In genomic region chr6:116351101-116351500, GRCh38 we compare ENCODE assay signal across 26 cellular contexts. TPM values are rescaled to one million over a fixed set of nuclear protein-coding genes. Genes with fewer than 3 reads are reported as not detected.
DNase-seq lines count a peak whose midpoint lies in the region; ATAC-seq, FAIRE-seq and TF ChIP-seq lines count a peak whose summit lies in the region.
"Had no signal": no experiment of that assay in that cellular context is flagged by ENCODE, and none has a peak within 500 bp of the region (broad histone marks: within the 10 kb centered on the region; RNA-seq: fewer than 3 reads in every experiment).

No MANE protein-coding gene starts in this region.

- in situ Hi-C loops in IMR-90 (cut with MboI; ENCODE audit: low sequenced_read_pairs): no loop called here

- H3K4me1 ChIP-seq in IMR-90 (ENCODE audit: control insufficient read depth, insufficient read depth, low read length) (peaks cover 7% of the 10 kb centered on the region), mesenchymal stem cell (ENCODE audit: control insufficient read depth, insufficient read depth, low read depth, low read length) (peaks cover 1% of the 10 kb centered on the region), endodermal cell (ENCODE audit: control insufficient read depth, insufficient read depth, low read length) (no peaks in the 10 kb centered on the region)

- intact Hi-C loops in IMR-90 (cut with micrococcal nuclease): no loop called here

- H3K9me3 ChIP-seq in IMR-90 (ENCODE audit: control insufficient read depth, insufficient read depth, low read length): no peaks in the 10 kb centered on the region
- H3K9me3 ChIP-seq in mesenchymal stem cell (ENCODE audit: control insufficient read depth, low read length): no peaks in the 10 kb centered on the region
- no peaks in the 10 kb centered on the region for H3K9me3 ChIP-seq in endodermal cell (ENCODE audit: control insufficient read depth, low read length)

- H3K14ac ChIP-seq in IMR-90 (replicated peaks; ENCODE audit: low read depth, low read length) (no peak overlapping the region), mesenchymal stem cell (ENCODE audit: low read length in 2 of 2) (no peak overlapping the region)

- H3K27ac ChIP-seq in IMR-90 (ENCODE audit: insufficient read depth, low read length): no peak overlapping the region
- H3K27ac ChIP-seq in mesenchymal stem cell (ENCODE audit: low read length, poor library complexity, severe bottlenecking): no peak overlapping the region
- H3K27ac ChIP-seq in endodermal cell (ENCODE audit: low read depth, low read length): no peak overlapping the region
- H3K27ac ChIP-seq: RWPE1, SK-N-MC had no signal

- H2BK5ac ChIP-seq in IMR-90 (ENCODE audit: low read depth, low read length, poor library complexity, severe bottlenecking) (no peak overlapping the region), mesenchymal stem cell (ENCODE audit: low read depth, low read length, poor library complexity, severe bottlenecking) (no peak overlapping the region)

- no CpG with 5 or more reads among the region's 2 CpGs for WGBS in IMR-90 (ENCODE audit: extremely low coverage in 2 of 2, insufficient read length in 1 of 2), 2 experiments
- 93% methylated on average over 1 of the region's 2 CpGs for WGBS in mesenchymal stem cell
- WGBS in endodermal cell (ENCODE audit: insufficient coverage in 1 of 2, insufficient read length in 1 of 2), 2 experiments: 86 to 90% methylated on average over 1 to 2 of the region's 2 CpGs

- H3K4me1 Mint-ChIP-seq in activated naive CD4-positive, alpha-beta T cell treated with anti-CD3 and anti-CD28 coated beads, Interleukin-2, amount 10 ng/mL, durations not matched to agents 7 days and 5 days: no peaks in the 10 kb centered on the region
- H3K4me1 Mint-ChIP-seq in endodermal cell: peaks cover 3% of the 10 kb centered on the region

- no peak for TF ChIP-seq RAD21 in IMR-90 (IDR thresholded peaks at IDR 0.05; ENCODE audit: low read length)

- no peak overlapping the region for H3K9ac ChIP-seq in IMR-90 (ENCODE audit: low read depth, low read length)
- peak overlapping the region; percentile 18 for H3K9ac ChIP-seq in mesenchymal stem cell (ENCODE audit: low read length)
- H3K9ac ChIP-seq in endodermal cell (ENCODE audit: extremely low read depth, low read length, poor library complexity, severe bottlenecking): no peak overlapping the region

- no peak overlapping the region for H3K56ac ChIP-seq in IMR-90 (ENCODE audit: extremely low read depth, insufficient read depth, low read length)

- H2BK15ac ChIP-seq in IMR-90 (ENCODE audit: low read depth, low read length) (peak overlapping the region; percentile 34; the same call in 1 of the 3 replicates), mesenchymal stem cell (ENCODE audit: low read depth, poor library complexity, severe bottlenecking) (no peak overlapping the region)

- no peak overlapping the region for H4K5ac ChIP-seq in IMR-90 (ENCODE audit: low read depth, low read length)

- no peaks in the 10 kb centered on the region for H3K9me3 Mint-ChIP-seq in activated naive CD4-positive, alpha-beta T cell treated with anti-CD3 and anti-CD28 coated beads, Interleukin-2, amount 10 ng/mL, durations not matched to agents 7 days and 5 days
- peaks cover 3% of the 10 kb centered on the region for H3K9me3 Mint-ChIP-seq in endodermal cell
- H3K9me3 Mint-ChIP-seq: CD8-positive, alpha-beta T cell had no signal

- H3K79me1 ChIP-seq in IMR-90 (ENCODE audit: low read depth in 1 of 2, low read length in 2 of 2): no peaks in the 10 kb centered on the region
- H3K79me1 ChIP-seq in mesenchymal stem cell (replicated peaks; ENCODE audit: low read length, poor library complexity, severe bottlenecking): peaks cover 1% of the 10 kb centered on the region

- H2BK20ac ChIP-seq in IMR-90 (ENCODE audit: low read depth, low read length): no peak overlapping the region

- H2BK12ac ChIP-seq in mesenchymal stem cell (ENCODE audit: low read length in 2 of 2): no peak overlapping the region

- CTCF ChIA-PET in IMR-90 (lab: Yijun Ruan, JAX): no interaction called here
- CTCF ChIA-PET in activated naive CD4-positive, alpha-beta T cell treated with anti-CD3 and anti-CD28 coated beads, Interleukin-2, amount 10 ng/mL, durations not matched to agents 7 days and 5 days (lab: Charles Lee): interaction anchor here (0.6 kb wide), 1 partner anchor 94 kb away, joined by 3 read pairs; no protein-coding TSS in a partner anchor

- POLR2A ChIA-PET in IMR-90 (lab: Charles Lee; ENCODE audit: unreplicated experiment): no interaction called here

- peak; percentile 79 for FAIRE-seq in G401.6 (lab: Jason Lieb, UNC)
- FAIRE-seq: H54 had no signal

- H3K27me3 ChIP-seq in IMR-90 (ENCODE audit: control insufficient read depth, insufficient read depth, low read length) (no peaks in the 10 kb centered on the region), mesenchymal stem cell (ENCODE audit: control insufficient read depth in 1 of 2, insufficient read depth in 1 of 2, low read length in 2 of 2) (no peaks in the 10 kb centered on the region), endodermal cell (ENCODE audit: control insufficient read depth, insufficient read depth, low read length, poor library complexity, severe bottlenecking) (no peaks in the 10 kb centered on the region)

- no peak for TF ChIP-seq POLR2A in IMR-90 (IDR thresholded peaks at IDR 0.05; ENCODE audit: low read depth, low read length)

- dilution Hi-C loops in IMR-90 (cut with HindIII; ENCODE audit: low sequenced_read_pairs, unreplicated experiment): no loop called here

- H3K27ac Mint-ChIP-seq in activated naive CD4-positive, alpha-beta T cell treated with anti-CD3 and anti-CD28 coated beads, Interleukin-2, amount 10 ng/mL, durations not matched to agents 7 days and 5 days: no peak overlapping the region
- H3K27ac Mint-ChIP-seq in endodermal cell: no peak overlapping the region
- H3K27ac Mint-ChIP-seq: CD8-positive, alpha-beta T cell; IgD-negative memory B cell had no signal

- H2BK120ac ChIP-seq in IMR-90 (ENCODE audit: low read depth, low read length) (no peak overlapping the region), mesenchymal stem cell (ENCODE audit: low read depth, low read length) (no peak overlapping the region)

- H3K27me3 Mint-ChIP-seq in activated naive CD4-positive, alpha-beta T cell treated with anti-CD3 and anti-CD28 coated beads, Interleukin-2, amount 10 ng/mL, durations not matched to agents 7 days and 5 days: no peaks in the 10 kb centered on the region
- no peaks in the 10 kb centered on the region for H3K27me3 Mint-ChIP-seq in endodermal cell (ENCODE audit: insufficient read depth)
- H3K27me3 Mint-ChIP-seq: IgD-negative memory B cell had no signal

- BruUV-seq in IMR-90 (replicated peaks; lab: Mats Ljungman, UMichigan): no TSS peak

- H3K4me3 ChIP-seq in IMR-90 (ENCODE audit: insufficient read depth, low read depth, low read length) (no peak overlapping the region), mesenchymal stem cell (ENCODE audit: insufficient read depth in 1 of 2, low read depth in 1 of 2, low read length in 2 of 2) (no peak overlapping the region), endodermal cell (ENCODE audit: low read length) (no peak overlapping the region)
- H3K4me3 ChIP-seq: SK-N-MC had no signal

- H4K8ac ChIP-seq in IMR-90 (ENCODE audit: low read depth in 2 of 2, low read length in 2 of 2) (no peak overlapping the region), mesenchymal stem cell (ENCODE audit: low read length) (no peak overlapping the region)

- TF ChIP-seq CTCF in IMR-90 (conservative IDR thresholded peaks at IDR 0.05; ENCODE audit: low read depth, low read length) (no peak), endodermal cell (conservative IDR thresholded peaks at IDR 0.05) (no peak)

- no peak overlapping the region for H3K4me3 Mint-ChIP-seq in activated naive CD4-positive, alpha-beta T cell treated with anti-CD3 and anti-CD28 coated beads, Interleukin-2, amount 10 ng/mL, durations not matched to agents 7 days and 5 days
- H3K4me3 Mint-ChIP-seq in endodermal cell: no peak overlapping the region
- H3K4me3 Mint-ChIP-seq: CD8-positive, alpha-beta T cell; IgD-negative memory B cell had no signal

- H2AK9ac ChIP-seq in IMR-90 (replicated peaks; ENCODE audit: low read depth, low read length, poor library complexity): no peak overlapping the region

- H3K18ac ChIP-seq in IMR-90 (ENCODE audit: low read depth, low read length): no peak overlapping the region
- no peak overlapping the region for H3K18ac ChIP-seq in mesenchymal stem cell (ENCODE audit: low read depth in 1 of 2, low read length in 2 of 2)

- H4K91ac ChIP-seq in IMR-90 (ENCODE audit: insufficient read depth, low read depth, low read length): no peak overlapping the region
- H4K91ac ChIP-seq in mesenchymal stem cell (ENCODE audit: low read length): no peak overlapping the region

- H3K23ac ChIP-seq in IMR-90 (ENCODE audit: low read depth, low read length) (no peak overlapping the region), mesenchymal stem cell (ENCODE audit: low read length in 2 of 2) (no peak overlapping the region)

- no peaks in the 10 kb centered on the region for H4K20me1 ChIP-seq in IMR-90 (ENCODE audit: insufficient read depth, low read length)

- H3K4ac ChIP-seq in IMR-90 (ENCODE audit: low read depth, low read length) (0 out of 2 replicates have a peak overlapping the region, but pooled peaks have one; percentile 47), mesenchymal stem cell (ENCODE audit: low read depth in 1 of 2, low read length in 2 of 2) (no peak overlapping the region)

- no peak overlapping the region for H3K4me2 ChIP-seq in IMR-90 (ENCODE audit: low read depth, low read length)
- H3K4me2 ChIP-seq in mesenchymal stem cell (ENCODE audit: low read length, poor library complexity, severe bottlenecking): no peak overlapping the region

- no peaks in the 10 kb centered on the region for H3K36me3 Mint-ChIP-seq in activated naive CD4-positive, alpha-beta T cell treated with anti-CD3 and anti-CD28 coated beads, Interleukin-2, amount 10 ng/mL, durations not matched to agents 7 days and 5 days
- no peaks in the 10 kb centered on the region for H3K36me3 Mint-ChIP-seq in endodermal cell (ENCODE audit: low read depth)
- H3K36me3 Mint-ChIP-seq: CD8-positive, alpha-beta T cell had no signal

- DNase-seq in IMR-90: no peak
- no peak for DNase-seq in mesenchymal stem cell
- no peak for DNase-seq in NK-92 (lab: John Stamatoyannopoulos, UW; ENCODE audit: unreplicated experiment)
- DNase-seq in activated naive CD4-positive, alpha-beta T cell treated with anti-CD3 and anti-CD28 coated beads, Interleukin-2, amount 10 ng/mL, durations not matched to agents 7 days and 5 days: no peak
- DNase-seq in activated CD4-positive, CD25-positive, alpha-beta regulatory T cell treated with anti-CD3 and anti-CD28 coated beads, Interleukin-2, amount 50 U/mL, for 72 hours: no peak
- no peak for DNase-seq in endodermal cell
- DNase-seq: 8988T; AML-193; C1 segment of cervical spinal cord; CD8-positive, alpha-beta T cell; DMS53; GF-D8; NCI-H1105; NCI-H146; NCI-H2029; NCI-H2227 treated with DMSO at 0.1 percent for 48 hours; NCI-H510A treated with DMSO at 0.1 percent for 48 hours; NCI-H748 treated with DMSO at 0.1 percent for 48 hours; NK-92 treated with Interleukin-12 subunit alpha and Interleukin-12 subunit beta, amount 100 ng/mL, for 24 hours; SHP77 treated with DMSO at 0.1 percent for 48 hours had no signal

- H2AK5ac ChIP-seq in IMR-90 (ENCODE audit: low read depth, low read length): no peak overlapping the region
- no peak overlapping the region for H2AK5ac ChIP-seq in mesenchymal stem cell (ENCODE audit: low read length, severe bottlenecking)

- no peaks in the 10 kb centered on the region for H3K36me3 ChIP-seq in IMR-90 (ENCODE audit: control insufficient read depth, insufficient read depth, low read length)
- H3K36me3 ChIP-seq in mesenchymal stem cell (ENCODE audit: control insufficient read depth in 1 of 2, insufficient read depth in 2 of 2, low read depth in 1 of 2, low read length in 2 of 2): no peaks in the 10 kb centered on the region
- no peaks in the 10 kb centered on the region for H3K36me3 ChIP-seq in endodermal cell (ENCODE audit: control insufficient read depth, insufficient read depth, low read length)

- no peak overlapping the region for H2AFZ ChIP-seq in IMR-90 (replicated peaks; ENCODE audit: low read length, poor library complexity)
- H2AFZ ChIP-seq in mesenchymal stem cell (ENCODE audit: low read depth, low read length): no peak overlapping the region

- no peaks in the 10 kb centered on the region for H3K9me1 ChIP-seq in IMR-90 (ENCODE audit: insufficient read depth, low read length)

- ATAC-seq in GM19455 (IDR thresholded peaks at IDR 0.05; ENCODE audit: unreplicated experiment): peak; percentile 51
- ATAC-seq in IMR-90 (ENCODE audit: low read depth): no peak
- ATAC-seq: CD8-positive, alpha-beta T cell had no signal

RNA-seq across cellular contexts. Expression of gene DSE, which starts 19.6 kb away (rescaled TPM):
- total RNA-seq in IMR-90 (2012; rRNA removed): 132 and 154 TPM in 2 replicates
- 43.9 and 48.0 TPM in 2 replicates for polyA plus RNA-seq in IMR-90 (2012; rRNA removed)
- 19.3 and 19.7 TPM in 2 replicates for polyA plus RNA-seq in IMR-90 (2012; cell fraction: cytosol; rRNA removed)
- polyA plus RNA-seq in IMR-90 (2012; cell fraction: nucleus; rRNA removed; ENCODE audit: low replicate concordance): 23.4 and 39.5 TPM in 2 replicates
- 32.5 TPM for polyA plus RNA-seq in mesenchymal stem cell (2013, experiment 1 of 2)
- polyA plus RNA-seq in mesenchymal stem cell (2013, experiment 2 of 2): 32.4 TPM
- total RNA-seq in endodermal cell: 10 to 100 TPM; 42.3 to 44.3 TPM
- polyA plus RNA-seq in endodermal cell (2013, experiment 1 of 2): 18.9 TPM
- polyA plus RNA-seq in endodermal cell (2013, experiment 2 of 2): 17.5 TPM
